In the genomic region with DNA sequence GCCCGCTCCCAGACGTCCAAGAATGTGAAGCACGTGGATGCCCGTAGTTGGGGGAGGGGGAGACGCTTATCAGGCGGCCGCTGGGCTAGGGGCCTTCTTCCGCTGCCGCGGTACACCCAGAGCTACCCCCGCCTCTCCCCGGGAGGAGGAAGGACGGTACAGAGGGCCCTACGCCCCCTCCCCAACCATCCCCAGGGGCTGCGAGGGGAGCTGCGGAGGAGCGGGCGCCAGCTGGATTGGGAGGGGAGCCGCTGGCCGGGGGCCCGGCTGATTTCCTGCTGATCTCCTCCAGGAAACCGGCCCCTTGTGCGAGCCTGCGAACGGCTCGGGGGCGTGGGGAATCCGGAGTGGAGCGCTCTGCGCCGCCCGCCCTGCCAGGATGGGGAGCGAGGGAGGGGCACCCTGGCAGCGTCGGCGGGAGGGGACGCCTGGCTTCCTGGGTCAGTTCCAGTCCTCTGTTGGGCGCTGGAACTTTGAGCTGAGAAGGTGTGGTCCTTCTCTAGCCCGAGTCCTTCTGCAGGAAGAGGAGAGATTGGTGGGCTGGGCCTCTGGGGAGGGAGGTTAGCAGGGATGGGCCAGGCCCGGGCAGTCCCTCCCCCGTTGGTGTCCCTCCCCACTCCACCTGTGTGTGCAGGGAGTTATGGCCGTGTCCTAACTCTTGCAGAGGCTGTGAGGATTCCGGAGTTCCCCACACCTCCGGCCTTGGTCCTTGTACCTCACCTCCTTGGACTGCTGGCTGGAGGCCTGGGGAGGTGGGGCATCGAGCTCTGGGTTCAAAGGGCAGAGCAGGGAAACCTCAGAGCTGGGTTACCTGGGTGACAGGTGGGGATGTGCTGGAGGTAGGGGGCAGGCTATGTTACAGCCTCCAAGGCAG, we compare ENCODE assay signal across 1 cellular context.
TF ChIP-seq lines count a peak whose summit lies in the region.

No MANE protein-coding gene starts in this region.

TF ChIP-seq in K562, 482 proteins besides CTCF, POLR2A, EP300 and RAD21 (continued from another document):
- TF ChIP-seq, protein P1, sequence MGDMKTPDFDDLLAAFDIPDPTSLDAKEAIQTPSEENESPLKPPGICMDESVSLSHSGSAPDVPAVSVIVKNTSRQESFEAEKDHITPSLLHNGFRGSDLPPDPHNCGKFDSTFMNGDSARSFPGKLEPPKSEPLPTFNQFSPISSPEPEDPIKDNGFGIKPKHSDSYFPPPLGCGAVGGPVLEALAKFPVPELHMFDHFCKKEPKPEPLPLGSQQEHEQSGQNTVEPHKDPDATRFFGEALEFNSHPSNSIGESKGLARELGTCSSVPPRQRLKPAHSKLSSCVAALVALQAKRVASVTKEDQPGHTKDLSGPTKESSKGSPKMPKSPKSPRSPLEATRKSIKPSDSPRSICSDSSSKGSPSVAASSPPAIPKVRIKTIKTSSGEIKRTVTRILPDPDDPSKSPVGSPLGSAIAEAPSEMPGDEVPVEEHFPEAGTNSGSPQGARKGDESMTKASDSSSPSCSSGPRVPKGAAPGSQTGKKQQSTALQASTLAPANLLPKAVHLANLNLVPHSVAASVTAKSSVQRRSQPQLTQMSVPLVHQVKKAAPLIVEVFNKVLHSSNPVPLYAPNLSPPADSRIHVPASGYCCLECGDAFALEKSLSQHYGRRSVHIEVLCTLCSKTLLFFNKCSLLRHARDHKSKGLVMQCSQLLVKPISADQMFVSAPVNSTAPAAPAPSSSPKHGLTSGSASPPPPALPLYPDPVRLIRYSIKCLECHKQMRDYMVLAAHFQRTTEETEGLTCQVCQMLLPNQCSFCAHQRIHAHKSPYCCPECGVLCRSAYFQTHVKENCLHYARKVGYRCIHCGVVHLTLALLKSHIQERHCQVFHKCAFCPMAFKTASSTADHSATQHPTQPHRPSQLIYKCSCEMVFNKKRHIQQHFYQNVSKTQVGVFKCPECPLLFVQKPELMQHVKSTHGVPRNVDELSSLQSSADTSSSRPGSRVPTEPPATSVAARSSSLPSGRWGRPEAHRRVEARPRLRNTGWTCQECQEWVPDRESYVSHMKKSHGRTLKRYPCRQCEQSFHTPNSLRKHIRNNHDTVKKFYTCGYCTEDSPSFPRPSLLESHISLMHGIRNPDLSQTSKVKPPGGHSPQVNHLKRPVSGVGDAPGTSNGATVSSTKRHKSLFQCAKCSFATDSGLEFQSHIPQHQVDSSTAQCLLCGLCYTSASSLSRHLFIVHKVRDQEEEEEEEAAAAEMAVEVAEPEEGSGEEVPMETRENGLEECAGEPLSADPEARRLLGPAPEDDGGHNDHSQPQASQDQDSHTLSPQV (IDR thresholded peaks at IDR 0.05): peak; percentile 53; the same call in 1 of the 2 replicates
- TF ChIP-seq GATA2 (CRISPR knock-in tag; IDR thresholded peaks at IDR 0.05) (0 out of 2 replicates have a peak, but pooled peaks have one; percentile 20), RBM14 (IDR thresholded peaks at IDR 0.05; ENCODE audit: borderline replicate concordance, insufficient read depth, low read depth, low read length) (0 out of 2 replicates have a peak, but pooled peaks have one; percentile 33), CHD2 (IDR thresholded peaks at IDR 0.05; ENCODE audit: low read depth, low read length) (peak; percentile 35; the same call in 1 of the 2 replicates), SIN3A (IDR thresholded peaks at IDR 0.05; ENCODE audit: borderline replicate concordance in 2 of 2, control insufficient read depth in 1 of 2, low read depth in 2 of 2, low read length in 2 of 2) (peak in 1 of 2 experiments; percentile 34; a peak in 1 of 4 replicates), CXXC5 (CRISPR knock-in tag; IDR thresholded peaks at IDR 0.05) (peak; percentile 83), ZFX (CRISPR knock-in tag; IDR thresholded peaks at IDR 0.05) (peak; percentile 44), TEAD2 (tag; IDR thresholded peaks at IDR 0.05) (0 out of 2 replicates have a peak, but pooled peaks have one; percentile 53), TEAD4 (IDR thresholded peaks at IDR 0.05; ENCODE audit: low read length) (peak; percentile 63), TEAD4 (CRISPR knock-in tag; IDR thresholded peaks at IDR 0.05; ENCODE audit: borderline replicate concordance) (no peak), CBFA2T3 (IDR thresholded peaks at IDR 0.05) (peak; percentile 43), L3MBTL2 (IDR thresholded peaks at IDR 0.05) (peak; percentile 92), GABPA (tag; conservative IDR thresholded peaks at IDR 0.05; ENCODE audit: low read depth) (0 out of 2 replicates have a peak, but pooled peaks have one; percentile 22), NR2C1 (IDR thresholded peaks at IDR 0.05) (peak; percentile 60), NR2C1 (tag; IDR thresholded peaks at IDR 0.05) (peak; percentile 43; the same call in 1 of the 2 replicates), CTBP1 (IDR thresholded peaks at IDR 0.05; ENCODE audit: borderline replicate concordance) (0 out of 2 replicates have a peak, but pooled peaks have one; percentile 47), DMBX1 (CRISPR knock-in tag; IDR thresholded peaks at IDR 0.05; ENCODE audit: borderline replicate concordance) (0 out of 2 replicates have a peak, but pooled peaks have one; percentile 33), TCFL5 (CRISPR knock-in tag; conservative IDR thresholded peaks at IDR 0.05) (no peak), ELF1 (tag; IDR thresholded peaks at IDR 0.05) (peak; percentile 31; the same call in 1 of the 2 replicates), NFIC (IDR thresholded peaks at IDR 0.05) (peak; percentile 23; the same call in 1 of the 2 replicates), GATAD2B (IDR thresholded peaks at IDR 0.05; ENCODE audit: borderline replicate concordance) (0 out of 2 replicates have a peak, but pooled peaks have one; percentile 4), RBBP5 (IDR thresholded peaks at IDR 0.05; ENCODE audit: borderline replicate concordance, insufficient read depth, low read length, poor library complexity, severe bottlenecking) (peak; percentile 38), PHF20 (IDR thresholded peaks at IDR 0.05; ENCODE audit: partially characterized antibody) (no peak), CBFA2T2 (conservative IDR thresholded peaks at IDR 0.05) (0 out of 2 replicates have a peak, but pooled peaks have one; percentile 15), MYC (IDR thresholded peaks at IDR 0.05; ENCODE audit: low read depth, low read length) (peak; percentile 83), MYC (CRISPR knock-in tag; IDR thresholded peaks at IDR 0.05; ENCODE audit: borderline replicate concordance, low read depth) (no peak), SMARCB1 (IDR thresholded peaks at IDR 0.05; ENCODE audit: insufficient read length, low read depth) (no peak), NRF1 (conservative IDR thresholded peaks at IDR 0.05 in 1 of 2, IDR thresholded peaks at IDR 0.05 in 1 of 2) (peak in 1 of 2 experiments; percentile 38; a peak in 3 of 4 replicates), MTA1 (IDR thresholded peaks at IDR 0.05; ENCODE audit: borderline replicate concordance) (no peak), FOXA1 (IDR thresholded peaks at IDR 0.05; ENCODE audit: borderline replicate concordance) (no peak)
- TF ChIP-seq, protein P2, sequence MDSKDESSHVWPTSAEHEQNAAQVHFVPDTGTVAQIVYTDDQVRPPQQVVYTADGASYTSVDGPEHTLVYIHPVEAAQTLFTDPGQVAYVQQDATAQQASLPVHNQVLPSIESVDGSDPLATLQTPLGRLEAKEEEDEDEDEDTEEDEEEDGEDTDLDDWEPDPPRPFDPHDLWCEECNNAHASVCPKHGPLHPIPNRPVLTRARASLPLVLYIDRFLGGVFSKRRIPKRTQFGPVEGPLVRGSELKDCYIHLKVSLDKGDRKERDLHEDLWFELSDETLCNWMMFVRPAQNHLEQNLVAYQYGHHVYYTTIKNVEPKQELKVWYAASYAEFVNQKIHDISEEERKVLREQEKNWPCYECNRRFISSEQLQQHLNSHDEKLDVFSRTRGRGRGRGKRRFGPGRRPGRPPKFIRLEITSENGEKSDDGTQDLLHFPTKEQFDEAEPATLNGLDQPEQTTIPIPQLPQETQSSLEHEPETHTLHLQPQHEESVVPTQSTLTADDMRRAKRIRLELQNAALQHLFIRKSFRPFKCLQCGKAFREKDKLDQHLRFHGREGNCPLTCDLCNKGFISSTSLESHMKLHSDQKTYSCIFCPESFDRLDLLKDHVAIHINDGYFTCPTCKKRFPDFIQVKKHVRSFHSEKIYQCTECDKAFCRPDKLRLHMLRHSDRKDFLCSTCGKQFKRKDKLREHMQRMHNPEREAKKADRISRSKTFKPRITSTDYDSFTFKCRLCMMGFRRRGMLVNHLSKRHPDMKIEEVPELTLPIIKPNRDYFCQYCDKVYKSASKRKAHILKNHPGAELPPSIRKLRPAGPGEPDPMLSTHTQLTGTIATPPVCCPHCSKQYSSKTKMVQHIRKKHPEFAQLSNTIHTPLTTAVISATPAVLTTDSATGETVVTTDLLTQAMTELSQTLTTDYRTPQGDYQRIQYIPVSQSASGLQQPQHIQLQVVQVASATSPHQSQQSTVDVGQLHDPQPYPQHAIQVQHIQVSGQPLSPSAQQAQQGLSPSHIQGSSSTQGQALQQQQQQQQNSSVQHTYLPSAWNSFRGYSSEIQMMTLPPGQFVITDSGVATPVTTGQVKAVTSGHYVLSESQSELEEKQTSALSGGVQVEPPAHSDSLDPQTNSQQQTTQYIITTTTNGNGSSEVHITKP (IDR thresholded peaks at IDR 0.05; ENCODE audit: partially characterized antibody): peak; percentile 13
- TF ChIP-seq, protein P3, sequence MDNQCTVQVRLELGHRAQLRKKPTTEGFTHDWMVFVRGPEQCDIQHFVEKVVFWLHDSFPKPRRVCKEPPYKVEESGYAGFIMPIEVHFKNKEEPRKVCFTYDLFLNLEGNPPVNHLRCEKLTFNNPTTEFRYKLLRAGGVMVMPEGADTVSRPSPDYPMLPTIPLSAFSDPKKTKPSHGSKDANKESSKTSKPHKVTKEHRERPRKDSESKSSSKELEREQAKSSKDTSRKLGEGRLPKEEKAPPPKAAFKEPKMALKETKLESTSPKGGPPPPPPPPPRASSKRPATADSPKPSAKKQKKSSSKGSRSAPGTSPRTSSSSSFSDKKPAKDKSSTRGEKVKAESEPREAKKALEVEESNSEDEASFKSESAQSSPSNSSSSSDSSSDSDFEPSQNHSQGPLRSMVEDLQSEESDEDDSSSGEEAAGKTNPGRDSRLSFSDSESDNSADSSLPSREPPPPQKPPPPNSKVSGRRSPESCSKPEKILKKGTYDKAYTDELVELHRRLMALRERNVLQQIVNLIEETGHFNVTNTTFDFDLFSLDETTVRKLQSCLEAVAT (IDR thresholded peaks at IDR 0.05): no peak
- TF ChIP-seq, protein P4, sequence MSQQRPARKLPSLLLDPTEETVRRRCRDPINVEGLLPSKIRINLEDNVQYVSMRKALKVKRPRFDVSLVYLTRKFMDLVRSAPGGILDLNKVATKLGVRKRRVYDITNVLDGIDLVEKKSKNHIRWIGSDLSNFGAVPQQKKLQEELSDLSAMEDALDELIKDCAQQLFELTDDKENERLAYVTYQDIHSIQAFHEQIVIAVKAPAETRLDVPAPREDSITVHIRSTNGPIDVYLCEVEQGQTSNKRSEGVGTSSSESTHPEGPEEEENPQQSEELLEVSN (IDR thresholded peaks at IDR 0.05; ENCODE audit: borderline replicate concordance in 1 of 2, extremely low read depth in 1 of 2, insufficient read depth in 1 of 2, insufficient read length in 1 of 2, low read depth in 1 of 2, low read length in 1 of 2, poor library complexity in 1 of 2, severe bottlenecking in 1 of 2): peak; percentile 42 to 82
- TF ChIP-seq, protein P5, sequence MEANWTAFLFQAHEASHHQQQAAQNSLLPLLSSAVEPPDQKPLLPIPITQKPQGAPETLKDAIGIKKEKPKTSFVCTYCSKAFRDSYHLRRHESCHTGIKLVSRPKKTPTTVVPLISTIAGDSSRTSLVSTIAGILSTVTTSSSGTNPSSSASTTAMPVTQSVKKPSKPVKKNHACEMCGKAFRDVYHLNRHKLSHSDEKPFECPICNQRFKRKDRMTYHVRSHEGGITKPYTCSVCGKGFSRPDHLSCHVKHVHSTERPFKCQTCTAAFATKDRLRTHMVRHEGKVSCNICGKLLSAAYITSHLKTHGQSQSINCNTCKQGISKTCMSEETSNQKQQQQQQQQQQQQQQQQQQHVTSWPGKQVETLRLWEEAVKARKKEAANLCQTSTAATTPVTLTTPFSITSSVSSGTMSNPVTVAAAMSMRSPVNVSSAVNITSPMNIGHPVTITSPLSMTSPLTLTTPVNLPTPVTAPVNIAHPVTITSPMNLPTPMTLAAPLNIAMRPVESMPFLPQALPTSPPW (CRISPR knock-in tag; IDR thresholded peaks at IDR 0.05): peak; percentile 52
